ENCODE assay signal across 14 cellular contexts in the genomic region with DNA sequence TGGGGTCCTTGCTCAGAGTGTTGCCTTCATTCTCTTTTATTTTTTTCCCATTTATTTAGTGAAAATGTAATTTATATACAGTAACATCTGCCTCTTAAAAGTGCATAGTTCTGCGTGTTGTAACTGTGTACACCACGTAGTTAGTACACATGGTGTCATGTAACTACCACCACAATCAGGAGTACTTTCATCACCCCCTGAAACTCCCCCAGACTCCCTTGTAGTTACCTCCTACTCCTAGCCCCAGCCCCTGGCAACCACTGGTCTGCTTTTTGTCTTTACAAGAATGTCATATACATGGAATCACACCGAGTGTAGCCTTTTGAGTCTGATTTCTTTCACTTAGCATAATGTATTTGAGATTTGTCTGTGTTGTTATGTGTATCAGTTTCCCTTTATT.
"Had no signal": no experiment of that assay in that cellular context is flagged by ENCODE, and none has a peak within 500 bp of the region (broad histone marks: within the 10 kb centered on the region; RNA-seq: fewer than 3 reads in every experiment).

No MANE protein-coding gene starts in this region.

- H3K4me1 ChIP-seq: prostate gland had no signal

- H3K27me3 ChIP-seq: right lobe of liver, SJCRH30, spleen had no signal

- H3K27ac ChIP-seq: prostate gland, right lobe of liver, SJCRH30 had no signal

- ATAC-seq: left lobe of liver; right lobe of liver; stimulated activated naive CD8-positive, alpha-beta T cell treated with anti-CD3 and anti-CD28 coated beads, Interleukin-15, Interleukin-2, amounts not matched to agents 100 U/mL and 50 U/mL, for 24 hours had no signal

- DNase-seq: activated CD4-positive, alpha-beta T cell treated with anti-CD3 and anti-CD28 coated beads, Interleukin-2, amount 50 U/mL, for 4 hours; activated CD4-positive, CD25-positive, alpha-beta regulatory T cell treated with anti-CD3 and anti-CD28 coated beads, Interleukin-2, amount 50 U/mL, for 72 hours; activated effector memory CD4-positive, alpha-beta T cell treated with Interleukin-2 at 50 U/mL for 16 hours; activated T-cell treated with anti-CD3 and anti-CD28 coated beads, Interleukin-2, amount 50 U/mL, for 1 hour; central memory CD4-positive, alpha-beta T cell; effector memory CD4-positive, alpha-beta T cell; right lobe of liver; SJCRH30; stimulated activated CD4-positive, alpha-beta T cell treated with anti-CD3 and anti-CD28 coated beads, Interleukin-1b, Interleukin-23, amount 100 ng/mL, for 48 hours; stimulated activated naive CD8-positive, alpha-beta T cell treated with anti-CD3 and anti-CD28 coated beads, Interleukin-15, Interleukin-2, amounts not matched to agents 100 U/mL and 50 U/mL, for 24 hours; T-helper 9 cell had no signal

- H3K9me3 ChIP-seq: prostate gland, right lobe of liver, spleen had no signal

- H3K4me3 ChIP-seq: prostate gland, right lobe of liver, SJCRH30, spleen had no signal

- H3K36me3 ChIP-seq: prostate gland, right lobe of liver, SJCRH30 had no signal
